11 cellular contexts compared by ENCODE assay signal in the genomic region with DNA sequence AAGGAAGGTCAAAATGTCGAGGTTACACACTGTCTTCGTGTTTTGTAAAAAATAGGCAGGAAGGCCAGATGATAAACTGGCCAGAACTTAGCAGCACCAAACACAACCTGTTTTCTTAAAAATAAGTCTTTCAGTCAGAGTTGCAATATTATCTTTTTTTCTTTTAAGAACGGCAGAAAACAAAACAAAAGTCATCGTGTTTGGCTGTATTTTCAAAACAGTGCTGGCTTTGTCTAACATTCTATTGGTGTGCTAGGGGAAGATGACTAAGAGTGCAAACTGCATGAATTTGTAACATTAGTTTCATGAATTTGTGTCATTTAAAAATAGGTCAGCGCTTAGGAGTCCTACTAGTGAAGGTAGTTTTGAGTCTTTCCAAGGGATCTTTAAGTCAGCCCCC. TPM values are rescaled to one million over a fixed set of nuclear protein-coding genes. Genes with fewer than 3 reads are reported as not detected.
A peak's percentile ranks its signal among the peaks of the same experiment; 100 is the strongest.
DNase-seq lines count a peak whose midpoint lies in the region; ATAC-seq and TF ChIP-seq lines count a peak whose summit lies in the region.
"Had no signal": no experiment of that assay in that cellular context is flagged by ENCODE, and none has a peak within 500 bp of the region (broad histone marks: within the 10 kb centered on the region; RNA-seq: fewer than 3 reads in every experiment).

No MANE protein-coding gene starts in this region.

- no peak for ATAC-seq in GM21526 (IDR thresholded peaks at IDR 0.05; ENCODE audit: low FRiP score, unreplicated experiment)
- ATAC-seq in HG03039 (IDR thresholded peaks at IDR 0.05; ENCODE audit: unreplicated experiment), result no peak

- intact Hi-C loops in CD4-positive, alpha-beta memory T cell (cut with micrococcal nuclease), result no loop called here

- no peak for TF ChIP-seq CTCF in foreskin fibroblast (IDR thresholded peaks at IDR 0.05; ENCODE audit: low read depth, low read length)

- H3K27ac ChIP-seq in CD4-positive, alpha-beta memory T cell (ENCODE audit: low read depth, low read length), result peak overlapping the region; percentile 57
- peak overlapping the region; percentile 16 for H3K27ac ChIP-seq in rectal smooth muscle tissue (ENCODE audit: low read depth, low read length)

- H3K4me3 Mint-ChIP-seq in CD4-positive, alpha-beta memory T cell, result peak overlapping the region; percentile 84 to 97 (median 96)
- peak overlapping the region; percentile 95 for H3K4me3 Mint-ChIP-seq in T-helper 2 cell treated with Interferon-gamma antibody and Interleukin-4, amounts not matched to agents 5 μg/mL and 100 μg/mL, for 36 hours

- H3K27ac Mint-ChIP-seq in CD4-positive, alpha-beta memory T cell, result peak overlapping the region; percentile 77 to 92 (median 87)
- H3K27ac Mint-ChIP-seq in T-helper 2 cell treated with Interferon-gamma antibody and Interleukin-4, amounts not matched to agents 5 μg/mL and 100 μg/mL, for 36 hours, result peak overlapping the region; percentile 71

- no peak overlapping the region for H3K9ac ChIP-seq in rectal smooth muscle tissue (ENCODE audit: low read length)

- H3K4me1 ChIP-seq in CD4-positive, alpha-beta memory T cell (ENCODE audit: insufficient read depth, low read length), result peaks cover 48% of the 10 kb centered on the region
- H3K4me1 ChIP-seq in rectal smooth muscle tissue (ENCODE audit: control insufficient read depth, insufficient read depth, low read length), result no peaks in the 10 kb centered on the region

- no peaks in the 10 kb centered on the region for H3K27me3 ChIP-seq in CD4-positive, alpha-beta memory T cell (ENCODE audit: insufficient read depth, low read length)
- no peaks in the 10 kb centered on the region for H3K27me3 ChIP-seq in rectal smooth muscle tissue (ENCODE audit: control insufficient read depth, insufficient read depth, low read length)

- DNase-seq in CD4-positive, alpha-beta memory T cell, result peak in 1 of 5 donors; percentile 13
- no peak for DNase-seq in T-helper 2 cell treated with Interferon-gamma antibody and Interleukin-4, amounts not matched to agents 5 μg/mL and 100 μg/mL, for 36 hours (ENCODE audit: low spot score)
- DNase-seq in foreskin fibroblast, result peak in 1 of 2 donors; percentile 25
- no peak for DNase-seq in SIG-M5 treated with dmso at 0.1 percent for 504 hours (lab: John Stamatoyannopoulos, UW; ENCODE audit: unreplicated experiment)
- DNase-seq in cortex of kidney (lab: John Stamatoyannopoulos, UW), result no peak
- DNase-seq: activated CD4-positive, alpha-beta T cell treated with anti-CD3 and anti-CD28 coated beads, Interleukin-2, amount 50 U/mL, for 48 hours; H7; NCI-H1417 had no signal

- CTCF ChIA-PET in CD4-positive, alpha-beta memory T cell (lab: Charles Lee; ENCODE audit: partially characterized antibody), result interaction anchor here (1.0 kb wide), 1 partner anchor 317 kb away, joined by 3 read pairs; no protein-coding TSS in a partner anchor

- peaks cover 1 to 2% of the 10 kb centered on the region in 2 donors for H3K27me3 Mint-ChIP-seq in CD4-positive, alpha-beta memory T cell
- H3K27me3 Mint-ChIP-seq in T-helper 2 cell treated with Interferon-gamma antibody and Interleukin-4, amounts not matched to agents 5 μg/mL and 100 μg/mL, for 36 hours (ENCODE audit: low read depth), result peaks cover 5% of the 10 kb centered on the region

- POLR2A ChIA-PET in CD4-positive, alpha-beta memory T cell (lab: Charles Lee; ENCODE audit: partially characterized antibody), result interaction anchor here (0.6 to 1.1 kb wide), 4 partner anchors 179 to 719 kb away, joined by 3 read pairs; no protein-coding TSS in a partner anchor

- H3K4me3 ChIP-seq in CD4-positive, alpha-beta memory T cell (ENCODE audit: low read length in 2 of 2), result peak overlapping the region; percentile 39 to 75
- H3K4me3 ChIP-seq in foreskin fibroblast (ENCODE audit: low read depth in 1 of 2, low read length in 2 of 2), result peak overlapping the region; percentile 17 to 85
- H3K4me3 ChIP-seq in rectal smooth muscle tissue (ENCODE audit: low read length), result peak overlapping the region; percentile 9

- peaks cover 26 to 71% (median 46%) of the 10 kb centered on the region in 4 donors for H3K4me1 Mint-ChIP-seq in CD4-positive, alpha-beta memory T cell
- H3K4me1 Mint-ChIP-seq in T-helper 2 cell treated with Interferon-gamma antibody and Interleukin-4, amounts not matched to agents 5 μg/mL and 100 μg/mL, for 36 hours (ENCODE audit: low read depth), result peaks cover 26% of the 10 kb centered on the region

- H3K9me3 Mint-ChIP-seq in CD4-positive, alpha-beta memory T cell, result peaks cover 0 to 4% (median 0%) of the 10 kb centered on the region in 8 donors
- no peaks in the 10 kb centered on the region for H3K9me3 Mint-ChIP-seq in T-helper 2 cell treated with Interferon-gamma antibody and Interleukin-4, amounts not matched to agents 5 μg/mL and 100 μg/mL, for 36 hours

- H3K9me3 ChIP-seq in CD4-positive, alpha-beta memory T cell (ENCODE audit: control insufficient read depth in 1 of 2, low read length in 2 of 2), result no peaks in the 10 kb centered on the region

- H3K36me3 Mint-ChIP-seq in CD4-positive, alpha-beta memory T cell, result peaks cover 10 to 35% of the 10 kb centered on the region in 2 donors
- H3K36me3 Mint-ChIP-seq in T-helper 2 cell treated with Interferon-gamma antibody and Interleukin-4, amounts not matched to agents 5 μg/mL and 100 μg/mL, for 36 hours (ENCODE audit: low read depth), result peaks cover 59% of the 10 kb centered on the region

- no peaks in the 10 kb centered on the region for H3K36me3 ChIP-seq in CD4-positive, alpha-beta memory T cell (ENCODE audit: insufficient read depth, low read length)
- H3K36me3 ChIP-seq in rectal smooth muscle tissue (ENCODE audit: control insufficient read depth, insufficient read depth, low read length), result no peaks in the 10 kb centered on the region

RNA-seq across cellular contexts. Expression of a gene that starts 5.3 kb away (rescaled TPM):
- total RNA-seq in CD4-positive, alpha-beta memory T cell, result 10 to 100 TPM; 73.8 to 79.4 TPM
- 1 to 10 TPM; 1.1 to 4.7 TPM for polyA plus RNA-seq in CD4-positive, alpha-beta memory T cell
